Comparison of ENCODE assay signal across 20 cellular contexts in the genomic region with DNA sequence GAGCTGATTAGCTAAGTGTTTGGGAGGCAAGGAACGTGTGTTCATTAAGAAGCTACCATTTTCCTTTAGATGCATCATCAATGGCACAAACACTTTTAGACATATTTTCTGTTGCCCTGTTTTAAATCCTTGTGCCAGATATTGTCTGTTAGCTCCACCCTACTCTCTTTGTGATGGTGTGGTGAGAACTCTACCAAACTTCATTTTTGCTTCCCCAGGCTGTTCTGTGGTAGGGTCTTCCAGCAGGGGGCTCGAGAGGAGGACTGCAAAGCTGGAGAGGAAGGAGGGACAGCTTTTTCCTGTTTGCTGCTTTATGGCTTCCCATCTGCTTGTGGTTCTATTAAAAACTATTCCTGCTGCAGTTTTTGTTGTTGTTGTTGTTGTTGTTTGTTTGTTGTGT. TPM values are rescaled to one million over a fixed set of nuclear protein-coding genes. Genes with fewer than 3 reads are reported as not detected.
DNase-seq lines count a peak whose midpoint lies in the region; ATAC-seq and TF ChIP-seq lines count a peak whose summit lies in the region.
"Had no signal": no experiment of that assay in that cellular context is flagged by ENCODE, and none has a peak within 500 bp of the region (broad histone marks: within the 10 kb centered on the region; RNA-seq: fewer than 3 reads in every experiment).

No MANE protein-coding gene starts in this region.

- H2AFZ ChIP-seq in PC-3 (ENCODE audit: low read length) (no peak overlapping the region), mammary epithelial cell (ENCODE audit: low read depth, low read length) (no peak overlapping the region)

- 82% methylated on average over 2 of the region's 2 CpGs for WGBS in mammary epithelial cell (ENCODE audit: low coverage, missing lambda C conversion rate)

- no peak overlapping the region for H3K4me2 ChIP-seq in PC-3 (ENCODE audit: low read length)
- H3K4me2 ChIP-seq in mammary epithelial cell (ENCODE audit: insufficient read depth, low read depth, low read length): no peak overlapping the region

- CTCF ChIA-PET in PC-3 (lab: Charles Lee): interaction anchor here (0.7 to 2.1 kb wide), 2 partner anchors 104 to 326 kb away, joined by 4 to 7 read pairs; no protein-coding TSS in a partner anchor
- CTCF ChIA-PET in naive thymus-derived CD4-positive, alpha-beta T cell (lab: Charles Lee): interaction anchor here (0.6 to 5.0 kb wide), 13 partner anchors 10 to 328 kb away, joined by 3 to 45 read pairs (median 3); no protein-coding TSS in a partner anchor
- CTCF ChIA-PET in mammary epithelial cell (lab: Charles Lee; ENCODE audit: low non-redundant PET): interaction anchor here (0.7 to 0.8 kb wide), 2 partner anchors 195 to 326 kb away, joined by 3 to 6 read pairs; no protein-coding TSS in a partner anchor

- H3K9me3 ChIP-seq in PC-3 (ENCODE audit: low read length): no peaks in the 10 kb centered on the region
- H3K9me3 ChIP-seq in naive thymus-derived CD4-positive, alpha-beta T cell (ENCODE audit: control insufficient read depth in 2 of 3, low read length in 3 of 3): no peaks in the 10 kb centered on the region
- H3K9me3 ChIP-seq in mammary epithelial cell (replicated peaks; ENCODE audit: insufficient read depth, low read length): no peaks in the 10 kb centered on the region
- H3K9me3 ChIP-seq: breast epithelium, gastrocnemius medialis, tibial nerve had no signal

- DNase-seq in AG09319 (ENCODE audit: extremely low read depth, low read depth) (no peak), GM10266 (ENCODE audit: extremely low spot score) (no peak), PC-3 (no peak), fibroblast of villous mesenchyme (ENCODE audit: low read depth) (no peak), COLO668 (lab: John Stamatoyannopoulos, UW; ENCODE audit: unreplicated experiment) (no peak), mammary epithelial cell (no peak)
- no peak for DNase-seq in naive thymus-derived CD4-positive, alpha-beta T cell
- DNase-seq: activated CD4-positive, alpha-beta T cell treated with anti-CD3 and anti-CD28 coated beads for 1 hour; activated CD8-positive, alpha-beta memory T cell treated with anti-CD3 and anti-CD28 coated beads, Interleukin-2, amount 50 U/mL, for 4 hours; activated naive CD4-positive, alpha-beta T cell treated with anti-CD3 and anti-CD28 coated beads, Interleukin-2, amount 10 ng/mL, durations not matched to agents 7 days and 5 days; effector memory CD8-positive, alpha-beta T cell; gastrocnemius medialis; immature natural killer cell; NCI-H1105; NCI-H446; stimulated activated CD4-positive, alpha-beta T cell treated with anti-CD3 and anti-CD28 coated beads, Interleukin-4, amount 100 ng/mL, for 1 hour had no signal

- H3K4me1 ChIP-seq in PC-3 (ENCODE audit: insufficient read depth, low read length): peaks cover 10% of the 10 kb centered on the region
- H3K4me1 ChIP-seq in naive thymus-derived CD4-positive, alpha-beta T cell (ENCODE audit: control insufficient read depth in 2 of 2, insufficient read depth in 2 of 2, low read length in 2 of 2): no peaks in the 10 kb centered on the region
- H3K4me1 ChIP-seq in mammary epithelial cell (ENCODE audit: insufficient read depth, low read length): peaks cover 7% of the 10 kb centered on the region
- H3K4me1 ChIP-seq: breast epithelium, gastrocnemius medialis had no signal

- ATAC-seq in PC-3: no peak
- ATAC-seq in GM21447 (IDR thresholded peaks at IDR 0.05; ENCODE audit: unreplicated experiment): no peak
- ATAC-seq in naive thymus-derived CD4-positive, alpha-beta T cell: no peak
- ATAC-seq: effector memory CD8-positive, alpha-beta T cell; gastrocnemius medialis had no signal

- H3F3A ChIP-seq in PC-3 (ENCODE audit: low read length, unreplicated experiment): no peaks in the 10 kb centered on the region

- in situ Hi-C loops in mammary epithelial cell (cut with MboI; ENCODE audit: low sequenced_read_pairs in 2 of 2): loop anchor here (10.0 to 25.0 kb wide), 4 partner anchors 264 to 596 kb away; no protein-coding TSS in a partner anchor

- BruUV-seq in PC-3 (replicated peaks; lab: Mats Ljungman, UMichigan): no TSS peak
- no TSS peak for BruUV-seq in mammary epithelial cell (replicated peaks; lab: Mats Ljungman, UMichigan)

- no peaks in the 10 kb centered on the region for H4K20me1 ChIP-seq in PC-3 (ENCODE audit: low read length)
- no peaks in the 10 kb centered on the region for H4K20me1 ChIP-seq in mammary epithelial cell (ENCODE audit: insufficient read depth, low read length)

- no peaks in the 10 kb centered on the region for H3K9me3 Mint-ChIP-seq in naive thymus-derived CD4-positive, alpha-beta T cell
- H3K9me3 Mint-ChIP-seq: activated naive CD4-positive, alpha-beta T cell treated with anti-CD3 and anti-CD28 coated beads, Interleukin-2, amount 10 ng/mL, durations not matched to agents 7 days and 5 days; effector memory CD8-positive, alpha-beta T cell; IgD-negative memory B cell; immature natural killer cell had no signal

- no peaks in the 10 kb centered on the region for H3K36me3 ChIP-seq in PC-3 (ENCODE audit: low read depth, low read length)
- H3K36me3 ChIP-seq in naive thymus-derived CD4-positive, alpha-beta T cell (ENCODE audit: control insufficient read depth in 2 of 3, insufficient read depth in 3 of 3, low read length in 3 of 3): no peaks in the 10 kb centered on the region
- H3K36me3 ChIP-seq in mammary epithelial cell (ENCODE audit: insufficient read depth, low read length): no peaks in the 10 kb centered on the region
- H3K36me3 ChIP-seq: breast epithelium, gastrocnemius medialis, tibial nerve had no signal

- H3K79me2 ChIP-seq in PC-3 (ENCODE audit: low read length) (no peaks in the 10 kb centered on the region), mammary epithelial cell (ENCODE audit: insufficient read depth, low read length) (no peaks in the 10 kb centered on the region)

- H3K9ac ChIP-seq in PC-3 (ENCODE audit: low read length) (no peak overlapping the region), mammary epithelial cell (ENCODE audit: insufficient read depth, low read length) (no peak overlapping the region)

- intact Hi-C loops in PC-3 (cut with micrococcal nuclease) (loop anchor here (5.0 to 10.0 kb wide), 3 partner anchors 71 to 584 kb away; partner anchors contain the start of gene EPS8), mammary epithelial cell (cut with micrococcal nuclease) (loop anchor here (10.0 kb wide), 1 partner anchor 634 kb away; the partner anchor contains the start of gene RERG)
- intact Hi-C loops in naive thymus-derived CD4-positive, alpha-beta T cell (cut with micrococcal nuclease): loop anchor here in 1 of 2 donors (5.0 to 10.0 kb wide), 2 partner anchors 704 to 1136 kb away; no protein-coding TSS in a partner anchor

- no peak overlapping the region for H3K4me3 Mint-ChIP-seq in naive thymus-derived CD4-positive, alpha-beta T cell
- H3K4me3 Mint-ChIP-seq: activated naive CD4-positive, alpha-beta T cell treated with anti-CD3 and anti-CD28 coated beads, Interleukin-2, amount 10 ng/mL, durations not matched to agents 7 days and 5 days; effector memory CD8-positive, alpha-beta T cell; IgD-negative memory B cell; immature natural killer cell had no signal

- no peaks in the 10 kb centered on the region for H3K9me2 ChIP-seq in PC-3 (replicated peaks; ENCODE audit: low read length)

- no peaks in the 10 kb centered on the region for H3K36me3 Mint-ChIP-seq in naive thymus-derived CD4-positive, alpha-beta T cell
- H3K36me3 Mint-ChIP-seq: activated naive CD4-positive, alpha-beta T cell treated with anti-CD3 and anti-CD28 coated beads, Interleukin-2, amount 10 ng/mL, durations not matched to agents 7 days and 5 days; IgD-negative memory B cell; immature natural killer cell had no signal

- H3K4me1 Mint-ChIP-seq in naive thymus-derived CD4-positive, alpha-beta T cell: no peaks in the 10 kb centered on the region
- H3K4me1 Mint-ChIP-seq: activated naive CD4-positive, alpha-beta T cell treated with anti-CD3 and anti-CD28 coated beads, Interleukin-2, amount 10 ng/mL, durations not matched to agents 7 days and 5 days; immature natural killer cell had no signal

- no peak overlapping the region for H3K4me3 ChIP-seq in PC-3 (ENCODE audit: low read length)
- H3K4me3 ChIP-seq in fibroblast of villous mesenchyme (ENCODE audit: low read depth, low read length): no peak overlapping the region
- H3K4me3 ChIP-seq in naive thymus-derived CD4-positive, alpha-beta T cell (ENCODE audit: low read length): no peak overlapping the region
- H3K4me3 ChIP-seq in mammary epithelial cell (replicated peaks in 1 of 3; ENCODE audit: insufficient read depth in 1 of 3, low read depth in 2 of 3, low read length in 3 of 3): no peak overlapping the region
- H3K4me3 ChIP-seq: breast epithelium, gastrocnemius medialis, tibial nerve had no signal

- TF ChIP-seq CTCF in AG09319 (IDR thresholded peaks at IDR 0.05; ENCODE audit: low read depth, low read length): 0 out of 2 replicates have a peak, but pooled peaks have one; percentile 2
- peak; percentile 3 for TF ChIP-seq CTCF in GM10266 (IDR thresholded peaks at IDR 0.05; ENCODE audit: control insufficient read depth, insufficient read depth, low read depth, missing control alignments)
- 0 out of 2 replicates have a peak, but pooled peaks have one; percentile 11 for TF ChIP-seq CTCF in PC-3 (conservative IDR thresholded peaks at IDR 0.05; ENCODE audit: low read depth, low read length)
- peak; percentile 24 for TF ChIP-seq CTCF in fibroblast of villous mesenchyme (IDR thresholded peaks at IDR 0.05; ENCODE audit: insufficient read depth, low read depth, low read length)
- no peak for TF ChIP-seq CTCF in mammary epithelial cell (conservative IDR thresholded peaks at IDR 0.05 in 1 of 2, IDR thresholded peaks at IDR 0.05 in 1 of 2; ENCODE audit: extremely low read depth in 1 of 2, insufficient read depth in 1 of 2, low read depth in 1 of 2, low read length in 2 of 2)

- dilution Hi-C loops in mammary epithelial cell (cut with HindIII; ENCODE audit: low sequenced_read_pairs): no loop called here

- peaks cover 7 to 48% (median 13%) of the 10 kb centered on the region in 5 donors for H3K27me3 Mint-ChIP-seq in naive thymus-derived CD4-positive, alpha-beta T cell

- POLR2A ChIA-PET in PC-3 (lab: Charles Lee; ENCODE audit: unreplicated experiment): no interaction called here
- POLR2A ChIA-PET in naive thymus-derived CD4-positive, alpha-beta T cell (lab: Charles Lee): interaction anchor here (0.6 kb wide), 1 partner anchor 406 kb away, joined by 3 read pairs; no protein-coding TSS in a partner anchor

- no peaks in the 10 kb centered on the region for H3K27me3 ChIP-seq in PC-3 (ENCODE audit: low read length)
- H3K27me3 ChIP-seq in naive thymus-derived CD4-positive, alpha-beta T cell (ENCODE audit: control insufficient read depth in 2 of 2, insufficient read depth in 2 of 2, low read length in 2 of 2): no peaks in the 10 kb centered on the region
- H3K27me3 ChIP-seq in mammary epithelial cell (ENCODE audit: insufficient read depth, low read length): no peaks in the 10 kb centered on the region
- H3K27me3 ChIP-seq: breast epithelium, gastrocnemius medialis, tibial nerve had no signal

- H3K27ac ChIP-seq in PC-3 (ENCODE audit: low read length): no peak overlapping the region
- no peak overlapping the region for H3K27ac ChIP-seq in naive thymus-derived CD4-positive, alpha-beta T cell (ENCODE audit: low read depth, low read length)
- H3K27ac ChIP-seq in mammary epithelial cell (ENCODE audit: insufficient read depth, low read depth, low read length): no peak overlapping the region
- H3K27ac ChIP-seq: breast epithelium, gastrocnemius medialis, tibial nerve had no signal

- no peak overlapping the region for H3K27ac Mint-ChIP-seq in naive thymus-derived CD4-positive, alpha-beta T cell
- H3K27ac Mint-ChIP-seq: activated naive CD4-positive, alpha-beta T cell treated with anti-CD3 and anti-CD28 coated beads, Interleukin-2, amount 10 ng/mL, durations not matched to agents 7 days and 5 days; effector memory CD8-positive, alpha-beta T cell; IgD-negative memory B cell; immature natural killer cell had no signal

RNA-seq across cellular contexts. Expression of gene STRAP, which starts 23.8 kb away (rescaled TPM):
- total RNA-seq in PC-3 (2014; rRNA removed): 64.8 and 80.4 TPM in 2 replicates
- 93.3 and 95.0 TPM in 2 replicates for total RNA-seq in fibroblast of villous mesenchyme
- 10 to 100 TPM; 42.2 to 97.2 (median 70.9) TPM for total RNA-seq in naive thymus-derived CD4-positive, alpha-beta T cell
- polyA plus RNA-seq in naive thymus-derived CD4-positive, alpha-beta T cell: 100 to 1,000 TPM in 1 of 2 donors, 10 to 100 TPM in 1; 94.5 to 119 TPM
- 100 to 1,000 TPM in 1 of 2 donors, 10 to 100 TPM in 1; 83.2 to 163 TPM for total RNA-seq in mammary epithelial cell
- polyA plus RNA-seq in mammary epithelial cell: 133 TPM
- 84.0 TPM for polyA minus RNA-seq in mammary epithelial cell

RNA-seq across cellular contexts. Expression of gene DERA, which starts 52.8 kb away (rescaled TPM):
- total RNA-seq in PC-3 (2014; rRNA removed): 34.6 and 49.4 TPM in 2 replicates
- 46.2 and 53.1 TPM in 2 replicates for total RNA-seq in fibroblast of villous mesenchyme
- total RNA-seq in naive thymus-derived CD4-positive, alpha-beta T cell: 10 to 100 TPM in 4 of 5 experiments, 1 to 10 TPM in 1; 8.4 to 15.9 (median 12.2) TPM
- polyA plus RNA-seq in naive thymus-derived CD4-positive, alpha-beta T cell: 10 to 100 TPM; 30.3 to 33.4 TPM
- 10 to 100 TPM; 43.2 to 49.2 TPM for total RNA-seq in mammary epithelial cell
- polyA plus RNA-seq in mammary epithelial cell: 30.6 TPM
- polyA minus RNA-seq in mammary epithelial cell: 29.7 TPM

Comparison
In these comparisons a context has a peak if more than half of its experiments do, and no peak if none do; other contexts are left out.
1. CTCF ChIP-seq: peak in AG09319 (single experiment), GM10266 (single experiment), PC-3 (single experiment) and fibroblast of villous mesenchyme (single experiment); none in mammary epithelial cell (0 of 2).